In the genomic region with DNA sequence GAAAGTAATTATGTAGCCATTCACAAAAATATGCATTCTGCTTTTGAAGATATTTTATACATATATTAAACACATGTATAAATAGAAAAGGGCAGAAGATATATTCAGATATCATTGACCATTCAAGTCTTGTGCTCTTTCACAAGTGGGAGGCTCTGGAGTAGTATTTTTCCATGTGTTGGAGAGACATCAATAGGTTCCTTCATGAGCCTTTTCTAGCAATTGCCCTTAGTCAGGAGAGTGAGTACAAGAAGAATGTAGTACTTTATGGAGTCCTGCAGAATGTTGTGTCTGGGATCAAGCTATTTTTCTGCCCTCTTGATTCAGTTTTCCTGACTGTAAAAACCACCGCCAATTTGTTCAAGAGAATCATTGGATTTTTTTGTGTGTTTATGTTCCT, we compare ENCODE assay signal across 16 cellular contexts.
A peak's percentile ranks its signal among the peaks of the same experiment; 100 is the strongest.
DNase-seq lines count a peak whose midpoint lies in the region; ATAC-seq lines count a peak whose summit lies in the region.
"Had no signal": no experiment of that assay in that cellular context is flagged by ENCODE, and none has a peak within 500 bp of the region (broad histone marks: within the 10 kb centered on the region; RNA-seq: fewer than 3 reads in every experiment).

No MANE protein-coding gene starts in this region.

- ATAC-seq in left colon (peak; percentile 38), HG02970 (IDR thresholded peaks at IDR 0.05; ENCODE audit: low FRiP score, unreplicated experiment) (no peak), HG03520 (IDR thresholded peaks at IDR 0.05; ENCODE audit: unreplicated experiment) (no peak), GM18517 (IDR thresholded peaks at IDR 0.05; ENCODE audit: unreplicated experiment) (no peak)
- ATAC-seq: CD8-positive, alpha-beta T cell; GM23338; HepG2 had no signal

- DNase-seq in RPMI7951 (ENCODE audit: low read depth) (peak; percentile 6), epidermal melanocyte (ENCODE audit: insufficient read length, low spot score) (peak; percentile 30), left colon (no peak), superior temporal gyrus (ENCODE audit: extremely low spot score) (peak; percentile 81), NCI-H1930 (lab: John Stamatoyannopoulos, UW) (no peak)
- DNase-seq: ACHN; BE2C; CD8-positive, alpha-beta T cell; DMS53; GF-D8; H9 had no signal

- intact Hi-C loops in left colon (cut with DNase I, micrococcal nuclease): no loop called here

Comparison
In these comparisons a context has a peak if more than half of its experiments do, and no peak if none do; other contexts are left out.
1. DNase-seq: peak in RPMI7951 (single experiment), epidermal melanocyte (single experiment) and superior temporal gyrus (single experiment); none in left colon (0 of 2) and NCI-H1930 (0 of 2).